In the genomic region with DNA sequence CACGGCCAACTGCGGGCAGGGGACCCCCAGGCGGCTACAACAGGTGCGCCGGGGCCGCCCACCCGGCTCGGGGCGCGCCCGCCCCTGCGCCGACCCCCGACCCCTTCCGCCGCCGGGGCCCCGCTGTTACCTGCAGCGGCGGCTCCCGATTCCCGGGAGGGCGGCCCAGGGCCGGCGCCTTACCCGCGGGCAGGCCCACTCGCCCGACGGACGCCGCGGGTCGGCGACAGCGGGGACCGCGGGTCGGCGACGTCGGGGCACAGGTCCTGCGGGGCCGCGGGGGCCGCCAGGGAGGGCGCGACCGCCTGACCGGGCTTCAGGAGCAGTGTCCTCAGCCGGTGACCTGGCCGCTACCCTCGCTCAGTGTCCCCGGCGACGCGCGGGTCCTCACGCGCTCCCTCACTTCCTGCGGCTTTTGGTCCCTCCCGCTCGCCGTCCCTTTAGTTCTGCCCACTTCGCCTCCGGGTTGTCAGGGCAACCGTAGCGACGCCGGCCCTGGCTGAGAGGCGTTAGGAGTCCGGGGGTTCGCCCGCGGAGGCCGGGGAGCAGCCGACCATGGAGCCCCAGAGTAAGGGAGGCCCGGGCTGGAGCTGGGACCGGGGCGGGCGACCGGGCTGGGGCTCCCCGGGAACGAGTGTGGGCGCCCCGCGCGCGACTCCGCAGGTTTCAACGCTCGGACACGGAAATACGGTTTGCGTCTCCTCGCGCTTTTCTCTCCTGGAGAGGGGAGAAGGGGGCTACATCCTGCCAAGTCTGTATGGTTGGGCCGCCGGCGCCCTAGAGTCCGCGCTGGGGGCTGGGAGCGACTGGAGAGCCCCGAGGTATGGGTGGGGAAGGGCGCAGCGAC, we compare ENCODE assay signal across 8 cellular contexts. TPM values are rescaled to one million over a fixed set of nuclear protein-coding genes. Genes with fewer than 3 reads are reported as not detected.
DNase-seq lines count a peak whose midpoint lies in the region; ATAC-seq, FAIRE-seq and TF ChIP-seq lines count a peak whose summit lies in the region.
"Not testable (repeated sequence)": the region's sequence is repeated elsewhere in the genome, so short reads cannot be mapped to it uniquely, and the experiment has no call there.

A gene with protein sequence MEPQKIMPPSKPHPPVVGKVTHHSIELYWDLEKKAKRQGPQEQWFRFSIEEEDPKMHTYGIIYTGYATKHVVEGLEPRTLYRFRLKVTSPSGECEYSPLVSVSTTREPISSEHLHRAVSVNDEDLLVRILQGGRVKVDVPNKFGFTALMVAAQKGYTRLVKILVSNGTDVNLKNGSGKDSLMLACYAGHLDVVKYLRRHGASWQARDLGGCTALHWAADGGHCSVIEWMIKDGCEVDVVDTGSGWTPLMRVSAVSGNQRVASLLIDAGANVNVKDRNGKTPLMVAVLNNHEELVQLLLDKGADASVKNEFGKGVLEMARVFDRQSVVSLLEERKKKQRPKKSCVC (plus strand): TSS at position 477 of the 847 bp plus-strand sequence. CDS start 79 bp downstream, at position 556.

- peak within 1 kb of the TSS; percentile 71 for H3K27ac Mint-ChIP-seq in T-helper 1 cell treated with Interleukin-12 subunit alpha and Interleukin-12 subunit beta and Interleukin-4 antibody, amounts not matched to agents 30 μg/mL and 1 μg/mL, for 36 hours

- peak within 1 kb of the TSS; percentile 26 to 96 (median 89) for H3K27ac ChIP-seq in adrenal gland
- H3K27ac ChIP-seq in heart left ventricle = peak within 1 kb of the TSS; percentile 84 to 96 (median 90)
- peak within 1 kb of the TSS; percentile 88 to 98 (median 88) for H3K27ac ChIP-seq in pancreas
- H3K27ac ChIP-seq in testis = peak within 1 kb of the TSS; percentile 90 to 93

- H3K4me3 ChIP-seq in adrenal gland = peak within 1 kb of the TSS; percentile 5 to 84 (median 70)
- peak within 1 kb of the TSS; percentile 63 to 98 (median 84) for H3K4me3 ChIP-seq in heart left ventricle
- peak within 1 kb of the TSS; percentile 44 to 96 (median 76) for H3K4me3 ChIP-seq in pancreas
- H3K4me3 ChIP-seq in testis = peak within 1 kb of the TSS; percentile 82 to 84

- intact Hi-C loops in adrenal gland (cut with DNase I); heart left ventricle (cut with DNase I); pancreas (cut with DNase I); testis (cut with DNase I; ENCODE audit: low total_unique reads): not testable (repeated sequence)

- FAIRE-seq in pancreas (lab: Jason Lieb, UNC) = not testable (repeated sequence)

- H3K4me1 ChIP-seq in adrenal gland (replicated peaks in 1 of 2) (peaks cover 0 to 14% of the 10 kb centered on the region in 2 donors), heart left ventricle (peaks cover 0 to 42% (median 8%) of the 10 kb centered on the region in 12 donors), pancreas (peaks cover 0 to 12% (median 8%) of the 10 kb centered on the region in 3 donors)
- not testable (repeated sequence) for H3K4me1 ChIP-seq in testis

- H3K27me3 ChIP-seq in adrenal gland, heart left ventricle, pancreas, testis: not testable (repeated sequence)

- peaks cover 39% of the 10 kb centered on the region for H3K27me3 Mint-ChIP-seq in T-helper 1 cell treated with Interleukin-12 subunit alpha and Interleukin-12 subunit beta and Interleukin-4 antibody, amounts not matched to agents 30 μg/mL and 1 μg/mL, for 36 hours (ENCODE audit: low read depth)

- not testable (repeated sequence) for H3K36me3 ChIP-seq in adrenal gland (replicated peaks in 1 of 2); heart left ventricle; pancreas; testis (ENCODE audit: low read depth, missing control alignments)

- not testable (repeated sequence) for H3K36me3 Mint-ChIP-seq in T-helper 1 cell treated with Interleukin-12 subunit alpha and Interleukin-12 subunit beta and Interleukin-4 antibody, amounts not matched to agents 30 μg/mL and 1 μg/mL, for 36 hours (ENCODE audit: low read depth)

- TF ChIP-seq POLR2A in adrenal gland (IDR thresholded peaks at IDR 0.05) (peak in 1 of 2 donors; percentile 74), heart left ventricle (IDR thresholded peaks at IDR 0.05) (peak in 1 of 2 donors; percentile 55)
- TF ChIP-seq POLR2A in testis (IDR thresholded peaks at IDR 0.05) = not testable (repeated sequence)

- H3K9me3 Mint-ChIP-seq in T-helper 1 cell treated with Interleukin-12 subunit alpha and Interleukin-12 subunit beta and Interleukin-4 antibody, amounts not matched to agents 30 μg/mL and 1 μg/mL, for 36 hours = not testable (repeated sequence)

- peak; percentile 81 for ATAC-seq in HG02588 (IDR thresholded peaks at IDR 0.05; ENCODE audit: unreplicated experiment)
- peak; percentile 67 to 93 (median 90) for ATAC-seq in heart left ventricle
- ATAC-seq in pancreas = peak; percentile 88 to 93 (median 91)

- peaks cover 12% of the 10 kb centered on the region for H3K4me1 Mint-ChIP-seq in T-helper 1 cell treated with Interleukin-12 subunit alpha and Interleukin-12 subunit beta and Interleukin-4 antibody, amounts not matched to agents 30 μg/mL and 1 μg/mL, for 36 hours (ENCODE audit: low read depth)

- CTCF ChIA-PET in GM10248 (lab: Yijun Ruan, JAX) = not testable (repeated sequence)

- not testable (repeated sequence) for H3K9me3 ChIP-seq in adrenal gland (replicated peaks in 1 of 3); heart left ventricle; pancreas; testis

- POLR2A ChIA-PET in GM10248 (lab: Yijun Ruan, JAX) = not testable (repeated sequence)

- DNase-seq in GM10248 (ENCODE audit: extremely low spot score) (peak; percentile 82), NCI-H1048 (lab: John Stamatoyannopoulos, UW) (peak; percentile 31), adrenal gland (peak; percentile 88 to 96 (median 94)), heart left ventricle (peak; percentile 93 to 95 (median 94)), pancreas (peak; percentile 86 to 95 (median 92)), testis (peak; percentile 95)

- 21 to 47% (median 32%) methylated on average over 64 to 106 of the region's 106 CpGs for WGBS in adrenal gland, 4 donors
- 20 to 40% (median 27%) methylated on average over 81 to 106 of the region's 106 CpGs for WGBS in heart left ventricle, 4 donors
- WGBS in pancreas, 2 donors = 19 to 30% methylated on average over 89 to 106 of the region's 106 CpGs
- WGBS in testis, 2 donors = 27 to 28% methylated on average over 58 to 87 of the region's 106 CpGs

- TF ChIP-seq CTCF in GM10248 (IDR thresholded peaks at IDR 0.05; ENCODE audit: control extremely low read depth, extremely low read depth, low read depth, missing control alignments); adrenal gland (IDR thresholded peaks at IDR 0.05); pancreas (IDR thresholded peaks at IDR 0.05); testis (IDR thresholded peaks at IDR 0.05): not testable (repeated sequence)
- peak in 1 of 12 donors; percentile 14 for TF ChIP-seq CTCF in heart left ventricle (IDR thresholded peaks at IDR 0.05)

- H3K4me3 Mint-ChIP-seq in T-helper 1 cell treated with Interleukin-12 subunit alpha and Interleukin-12 subunit beta and Interleukin-4 antibody, amounts not matched to agents 30 μg/mL and 1 μg/mL, for 36 hours = peak within 1 kb of the TSS; percentile 88

RNA-seq across cellular contexts. Expression of the gene that starts here (rescaled TPM):
- 10 to 100 TPM in 1 of 8 donors, 1 to 10 TPM in 7; 1.7 to 18.9 (median 3.7) TPM for total RNA-seq in adrenal gland
- polyA plus RNA-seq in adrenal gland = 10 to 100 TPM in 2 of 3 donors, 1 to 10 TPM in 1; 3.7 to 19.1 (median 17.9) TPM
- 1 to 10 TPM in 1 of 9 donors, under 1 TPM in 5, not detected in 3; 0.33 to 1.8 (median 0.39) TPM for total RNA-seq in heart left ventricle
- under 1 TPM; 0.47 to 0.53 TPM for polyA plus RNA-seq in heart left ventricle
- 1 to 10 TPM; 1.6 to 4.3 (median 2.3) TPM for total RNA-seq in pancreas
- 10 to 100 TPM in 1 of 2 donors, 1 to 10 TPM in 1; 5.7 to 13.2 TPM for polyA plus RNA-seq in pancreas
- total RNA-seq in testis = 10 to 100 TPM; 41.1 to 60.9 TPM
- 143 TPM for polyA plus RNA-seq in testis (ENCODE audit: insufficient read depth, low read depth, low replicate concordance)

Comparison
In these comparisons a context has a peak if more than half of its experiments do, and no peak if none do; other contexts are left out.
1. Peak in every context shown above with its lines: DNase-seq, ATAC-seq, H3K4me3 ChIP-seq and H3K27ac ChIP-seq.
2. DNase-seq: peak in every context shown above with its lines; median percentile 95 in testis; 94 in adrenal gland; 94 in heart left ventricle; 92 in pancreas; 82 in GM10248; 31 in NCI-H1048.